ENCODE assay signal across 8 cellular contexts in genomic region chr6:31546962-31547726, GRCh38. TPM values are rescaled to one million over a fixed set of nuclear protein-coding genes. Genes with fewer than 3 reads are reported as not detected.
DNase-seq lines count a peak whose midpoint lies in the region; ATAC-seq, FAIRE-seq and TF ChIP-seq lines count a peak whose summit lies in the region.

A gene with protein sequence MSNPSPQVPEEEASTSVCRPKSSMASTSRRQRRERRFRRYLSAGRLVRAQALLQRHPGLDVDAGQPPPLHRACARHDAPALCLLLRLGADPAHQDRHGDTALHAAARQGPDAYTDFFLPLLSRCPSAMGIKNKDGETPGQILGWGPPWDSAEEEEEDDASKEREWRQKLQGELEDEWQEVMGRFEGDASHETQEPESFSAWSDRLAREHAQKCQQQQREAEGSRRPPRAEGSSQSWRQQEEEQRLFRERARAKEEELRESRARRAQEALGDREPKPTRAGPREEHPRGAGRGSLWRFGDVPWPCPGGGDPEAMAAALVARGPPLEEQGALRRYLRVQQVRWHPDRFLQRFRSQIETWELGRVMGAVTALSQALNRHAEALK (plus strand): TSS chr6:31547608. CDS start chr6:31547695, 87 bp downstream.

- CTCF ChIA-PET in RWPE1 (lab: Yijun Ruan, JAX): interaction anchor here (0.6 to 6.3 kb wide), 12 partner anchors 12 to 320 kb away, joined by 3 to 96 read pairs (median 4); partner anchors contain the start of gene LTB

- peak within 1 kb of the TSS; percentile 83 to 98 (median 96) for H3K27ac Mint-ChIP-seq in naive B cell
- peak within 1 kb of the TSS; percentile 85 for H3K27ac Mint-ChIP-seq in stimulated activated effector memory CD8-positive, alpha-beta T cell treated with anti-CD3 and anti-CD28 coated beads, Interleukin-12 subunit alpha, Interleukin-12 subunit beta, amount 100 ng/mL, for 72 hours

- H3K9me3 Mint-ChIP-seq in naive B cell: no peaks in the 10 kb centered on the region
- H3K9me3 Mint-ChIP-seq in stimulated activated effector memory CD8-positive, alpha-beta T cell treated with anti-CD3 and anti-CD28 coated beads, Interleukin-12 subunit alpha, Interleukin-12 subunit beta, amount 100 ng/mL, for 72 hours: no peaks in the 10 kb centered on the region

- peak within 1 kb of the TSS; percentile 84 to 95 (median 91) for H3K4me3 Mint-ChIP-seq in naive B cell
- H3K4me3 Mint-ChIP-seq in stimulated activated effector memory CD8-positive, alpha-beta T cell treated with anti-CD3 and anti-CD28 coated beads, Interleukin-12 subunit alpha, Interleukin-12 subunit beta, amount 100 ng/mL, for 72 hours: peak within 1 kb of the TSS; percentile 79

- DNase-seq in D721Med (ENCODE audit: insufficient read length, low spot score) (peak; percentile 50), LHCN-M2 (ENCODE audit: low read depth) (peak; percentile 97), RWPE1 (ENCODE audit: low spot score) (peak; percentile 92), fibroblast of gingiva (ENCODE audit: low read depth) (peak; percentile 98), naive B cell (peak; percentile 92)
- peak; percentile 77 to 83 for DNase-seq in activated T-helper 1 cell treated with anti-CD3 and anti-CD28 coated beads, Interleukin-2, amount 50 U/mL, for 16 hours (ENCODE audit: low read depth in 1 of 2, low spot score in 1 of 2)
- peak; percentile 64 to 93 for DNase-seq in stimulated activated effector memory CD8-positive, alpha-beta T cell treated with anti-CD3 and anti-CD28 coated beads, Interleukin-12 subunit alpha, Interleukin-12 subunit beta, amount 100 ng/mL, for 72 hours (ENCODE audit: low spot score in 2 of 2)

- peaks cover 26 to 55% (median 27%) of the 10 kb centered on the region in 3 donors for H3K4me1 Mint-ChIP-seq in naive B cell
- peaks cover 34% of the 10 kb centered on the region for H3K4me1 Mint-ChIP-seq in stimulated activated effector memory CD8-positive, alpha-beta T cell treated with anti-CD3 and anti-CD28 coated beads, Interleukin-12 subunit alpha, Interleukin-12 subunit beta, amount 100 ng/mL, for 72 hours

- peak within 1 kb of the TSS; percentile 76 for H3K27ac ChIP-seq in RWPE1

- no peaks in the 10 kb centered on the region for H3K27me3 Mint-ChIP-seq in naive B cell

- TF ChIP-seq CTCF in D721Med (IDR thresholded peaks at IDR 0.05; ENCODE audit: insufficient read depth, missing control alignments) (no peak), RWPE1 (conservative IDR thresholded peaks at IDR 0.05; ENCODE audit: low read depth) (peak; percentile 62)

- no peak for FAIRE-seq in D721Med (lab: Jason Lieb, UNC)

- peaks cover 0 to 5% of the 10 kb centered on the region in 2 donors for H3K36me3 Mint-ChIP-seq in naive B cell
- H3K36me3 Mint-ChIP-seq in stimulated activated effector memory CD8-positive, alpha-beta T cell treated with anti-CD3 and anti-CD28 coated beads, Interleukin-12 subunit alpha, Interleukin-12 subunit beta, amount 100 ng/mL, for 72 hours: peaks cover 30% of the 10 kb centered on the region

- ATAC-seq in GM21723 (IDR thresholded peaks at IDR 0.05; ENCODE audit: unreplicated experiment) (peak; percentile 63), naive B cell (ENCODE audit: low read depth in 2 of 2) (peak; percentile 89 to 90)
- peak; percentile 88 for ATAC-seq in stimulated activated effector memory CD8-positive, alpha-beta T cell treated with anti-CD3 and anti-CD28 coated beads, Interleukin-12 subunit alpha, Interleukin-12 subunit beta, amount 100 ng/mL, for 72 hours

- POLR2A ChIA-PET in RWPE1 (lab: Yijun Ruan, JAX; ENCODE audit: low non-redundant PET): no interaction called here

RNA-seq across cellular contexts. Expression of the gene that starts here (rescaled TPM):
- total RNA-seq in LHCN-M2 (2014; rRNA removed): 21.2 and 26.8 TPM in 2 replicates
- 13.7 TPM for polyA plus RNA-seq in LHCN-M2 (2012)
- 10 to 100 TPM in 2 of 6 donors, 1 to 10 TPM in 3, under 1 TPM in 1; 0.24 to 11.4 (median 8.9) TPM for polyA plus RNA-seq in naive B cell (ENCODE audit: low read depth in 6 of 6)

Comparison
In these comparisons a context has a peak if more than half of its experiments do, and no peak if none do; other contexts are left out.
1. Peak in every context shown above with its lines: DNase-seq, ATAC-seq and H3K27ac ChIP-seq.